ENCODE assay signal across 24 cellular contexts in genomic region chr1:196599324-196599723, GRCh38. TPM values are rescaled to one million over a fixed set of nuclear protein-coding genes. Genes with fewer than 3 reads are reported as not detected.
"Had no signal": no experiment of that assay in that cellular context is flagged by ENCODE, and none has a peak within 500 bp of the region (broad histone marks: within the 10 kb centered on the region; RNA-seq: fewer than 3 reads in every experiment).

No MANE protein-coding gene starts in this region.

- H3K36me3 ChIP-seq: esophagus squamous epithelium, neutrophil, pancreas, suprapubic skin, transverse colon, upper lobe of right lung, uterus had no signal

- ATAC-seq: effector memory CD8-positive, alpha-beta T cell; mucosa of descending colon; natural killer cell treated with Interleukin-12 subunit alpha and Interleukin-12 subunit beta and Interleukin-15 and Interleukin-18, amount 100 ng/mL, for 72 hours; pancreas; sciatic nerve; stimulated activated naive CD8-positive, alpha-beta T cell treated with anti-CD3 and anti-CD28 coated beads, Interleukin-15, amount 100 ng/mL, for 72 hours; upper lobe of right lung had no signal

- H3K27ac ChIP-seq: esophagus squamous epithelium, neutrophil, pancreas, suprapubic skin, transverse colon, upper lobe of right lung, uterus had no signal

- H3K27me3 ChIP-seq: esophagus squamous epithelium, neutrophil, pancreas, suprapubic skin, transverse colon, upper lobe of right lung, uterus had no signal

- H3K4me1 ChIP-seq: esophagus squamous epithelium, pancreas, suprapubic skin, transverse colon, upper lobe of right lung, uterus had no signal

- H3K9me3 ChIP-seq: esophagus squamous epithelium, mucosa of descending colon, neutrophil, transverse colon, upper lobe of right lung, uterus had no signal

- H3K4me3 ChIP-seq: esophagus squamous epithelium, mucosa of descending colon, pancreas, smooth muscle cell, suprapubic skin, transverse colon, upper lobe of right lung, uterus had no signal

- H3K4me2 ChIP-seq: smooth muscle cell had no signal

- DNase-seq: cortex of kidney; effector memory CD8-positive, alpha-beta T cell; erythroblast; esophagus squamous epithelium; foreskin melanocyte; mesenchymal stem cell; mucosa of descending colon; naive B cell; pancreas; stimulated activated CD4-positive, alpha-beta T cell treated with anti-CD3 and anti-CD28 coated beads, Interleukin-12 subunit alpha, Interleukin-12 subunit beta, amount 100 ng/mL, for 4 hours; stimulated activated CD4-positive, alpha-beta T cell treated with anti-CD3 and anti-CD28 coated beads, Interleukin-1b, Interleukin-23, amount 100 ng/mL, for 48 hours; stimulated activated CD4-positive, alpha-beta T cell treated with anti-CD3 and anti-CD28 coated beads, Interleukin-4, amount 100 ng/mL, for 1 hour; stimulated activated CD8-positive, alpha-beta memory T cell treated with anti-CD3 and anti-CD28 coated beads, Interleukin-4, amount 100 ng/mL, for 48 hours; stimulated activated naive CD4-positive, alpha-beta T cell; stimulated activated naive CD8-positive, alpha-beta T cell treated with anti-CD3 and anti-CD28 coated beads, Interleukin-15, amount 100 ng/mL, for 72 hours; transverse colon; upper lobe of right lung; uterus had no signal

RNA-seq across cellular contexts. Expression of gene KCNT2, which starts 8.9 kb away (rescaled TPM):
- total RNA-seq: natural killer cell treated with Interleukin-12 subunit alpha and Interleukin-12 subunit beta and Interleukin-15 and Interleukin-18, amount 100 ng/mL, for 72 hours had no signal

RNA-seq across cellular contexts. Expression of gene CFH, which starts 52.5 kb away (rescaled TPM):
- total RNA-seq: neural crest cell had no signal
